In genomic region chr1:159914252-159915018, GRCh38 we compare ENCODE assay signal across 11 cellular contexts. TPM values are rescaled to one million over a fixed set of nuclear protein-coding genes. Genes with fewer than 3 reads are reported as not detected.
DNase-seq lines count a peak whose midpoint lies in the region; ATAC-seq and TF ChIP-seq lines count a peak whose summit lies in the region.
"Had no signal": no experiment of that assay in that cellular context is flagged by ENCODE, and none has a peak within 500 bp of the region (broad histone marks: within the 10 kb centered on the region; RNA-seq: fewer than 3 reads in every experiment).

No MANE protein-coding gene starts in this region.

- TF ChIP-seq CTCF in GM23338 (conservative IDR thresholded peaks at IDR 0.05; ENCODE audit: low read depth in 2 of 2), result no peak
- TF ChIP-seq CTCF in foreskin keratinocyte (conservative IDR thresholded peaks at IDR 0.05), result no peak

- intact Hi-C loops in posterior vena cava (cut with DNase I), result no loop called here

- DNase-seq in GM23338 (ENCODE audit: low spot score), result no peak
- DNase-seq in NCI-H748 treated with DMSO at 0.1 percent for 48 hours (lab: John Stamatoyannopoulos, UW), result peak; percentile 89
- no peak for DNase-seq in foreskin keratinocyte
- DNase-seq in posterior vena cava (ENCODE audit: low spot score), result peak; percentile 25
- no peak for DNase-seq in activated gamma-delta T cell treated with Interleukin-2 at 50 U/mL for 16 hours
- DNase-seq in activated CD4-positive, alpha-beta T cell treated with anti-CD3 and anti-CD28 coated beads, Interleukin-2, amount 50 U/mL, for 1 hour, result no peak
- DNase-seq: DND-41, SHP77 treated with DMSO at 0.1 percent for 48 hours had no signal

- H4K20me1 ChIP-seq in GM23338 (replicated peaks; ENCODE audit: insufficient read depth), result no peaks in the 10 kb centered on the region

- no peak overlapping the region for H2AFZ ChIP-seq in GM23338

- no peaks in the 10 kb centered on the region for H3K9me2 ChIP-seq in GM23338 (ENCODE audit: insufficient read depth)

- no peaks in the 10 kb centered on the region for H3K36me3 ChIP-seq in GM23338 (ENCODE audit: insufficient read depth)

- peaks cover 10% of the 10 kb centered on the region for H3K36me3 Mint-ChIP-seq in GM23338 (ENCODE audit: low read depth)

- no peak overlapping the region; the same call in 2 of the 3 replicates for H3K4me3 Mint-ChIP-seq in GM23338
- H3K4me3 Mint-ChIP-seq: activated naive CD4-positive, alpha-beta T cell treated with anti-CD3 and anti-CD28 coated beads, Interleukin-2, amount 50 U/mL, for 24 hours had no signal

- H3F3A ChIP-seq in GM23338 (replicated peaks; ENCODE audit: low read depth), result no peaks in the 10 kb centered on the region

- H3K4me1 ChIP-seq in GM23338 (ENCODE audit: insufficient read depth) (peaks cover 33% of the 10 kb centered on the region), foreskin keratinocyte (peaks cover 48% of the 10 kb centered on the region)

- no peaks in the 10 kb centered on the region for H3K27me3 ChIP-seq in GM23338 (ENCODE audit: insufficient read depth)
- H3K27me3 ChIP-seq in foreskin keratinocyte, result no peaks in the 10 kb centered on the region

- no peaks in the 10 kb centered on the region for H3K79me2 ChIP-seq in GM23338 (replicated peaks; ENCODE audit: insufficient read depth)

- H3K9me3 Mint-ChIP-seq in GM23338, result no peaks in the 10 kb centered on the region
- H3K9me3 Mint-ChIP-seq: activated naive CD4-positive, alpha-beta T cell treated with anti-CD3 and anti-CD28 coated beads, Interleukin-2, amount 50 U/mL, for 24 hours had no signal

- peaks cover 61% of the 10 kb centered on the region for H3K4me1 Mint-ChIP-seq in GM23338

- peak overlapping the region; percentile 53 for H3K4me2 ChIP-seq in GM23338

- ATAC-seq in GM23338, result peak; percentile 6; the same call in 2 of the 3 replicates
- ATAC-seq in foreskin keratinocyte, result no peak
- ATAC-seq in HG03135 (IDR thresholded peaks at IDR 0.05; ENCODE audit: unreplicated experiment), result no peak

- peaks cover 27% of the 10 kb centered on the region for H3K27me3 Mint-ChIP-seq in GM23338 (ENCODE audit: insufficient read depth, low read depth, poor library complexity)
- H3K27me3 Mint-ChIP-seq: activated naive CD4-positive, alpha-beta T cell treated with anti-CD3 and anti-CD28 coated beads, Interleukin-2, amount 50 U/mL, for 24 hours had no signal

- no peak overlapping the region for H3K4me3 ChIP-seq in GM23338
- H3K4me3 ChIP-seq: skin epidermis had no signal

- peak overlapping the region; percentile 10; the same call in 1 of the 2 replicates for H3K27ac Mint-ChIP-seq in GM23338

- H3K27ac ChIP-seq in GM23338 (ENCODE audit: low read depth), result peak overlapping the region; percentile 62; the same call in 1 of the 2 replicates
- peak overlapping the region; percentile 69 for H3K27ac ChIP-seq in foreskin keratinocyte

TF ChIP-seq in GM23338, 12 proteins besides CTCF, POLR2A, EP300 and RAD21 (continues in another document):
- TF ChIP-seq JUNB (IDR thresholded peaks at IDR 0.05; ENCODE audit: unreplicated experiment) (no peak), POLR2AphosphoS5 (IDR thresholded peaks at IDR 0.05; ENCODE audit: low read depth) (no peak), EZH2 (IDR thresholded peaks at IDR 0.05; ENCODE audit: low read depth, unreplicated experiment) (no peak), REST (IDR thresholded peaks at IDR 0.05; ENCODE audit: unreplicated experiment) (no peak), STAT1 (IDR thresholded peaks at IDR 0.05; ENCODE audit: unreplicated experiment) (no peak), ETS1 (IDR thresholded peaks at IDR 0.05) (no peak), NANOG (IDR thresholded peaks at IDR 0.05; ENCODE audit: borderline replicate concordance) (no peak), ZNF114 (CRISPR knock-in tag; IDR thresholded peaks at IDR 0.05) (no peak)

RNA-seq across cellular contexts. Expression of gene TAGLN2, which starts 10.9 kb away (rescaled TPM):
- 55.4 and 60.1 TPM in 2 replicates for total RNA-seq in GM23338 (2014; rRNA removed; shearing (Covaris generic))
- polyA plus RNA-seq in GM23338 (2016; fragmentation: Nextera tagmentation; extraction: Ambion mirVana) (53.7 and 58.2 TPM in 2 replicates), foreskin keratinocyte (928 and 982 TPM in 2 replicates)
- total RNA-seq in foreskin keratinocyte (462 and 520 TPM in 2 replicates), posterior vena cava (100 to 1,000 TPM; 237 to 244 TPM)

RNA-seq across cellular contexts. Expression of gene CFAP45, which starts 14.5 kb away (rescaled TPM):
- total RNA-seq in GM23338 (2014; rRNA removed; shearing (Covaris generic)), result not detected in 2 replicates
- polyA plus RNA-seq in GM23338 (2016; fragmentation: Nextera tagmentation; extraction: Ambion mirVana), result 0.19 and 0.36 TPM in 2 replicates
- 1.0 and 1.3 TPM in 2 replicates for total RNA-seq in foreskin keratinocyte
- 1.1 and 1.3 TPM in 2 replicates for polyA plus RNA-seq in foreskin keratinocyte
- 1 to 10 TPM; 1.2 to 2.2 TPM for total RNA-seq in posterior vena cava

RNA-seq across cellular contexts. Expression of gene IGSF9, which starts 31.0 kb away (rescaled TPM):
- total RNA-seq in GM23338 (2014; rRNA removed; shearing (Covaris generic)), result 23.5 and 27.6 TPM in 2 replicates
- polyA plus RNA-seq in GM23338 (2016; fragmentation: Nextera tagmentation; extraction: Ambion mirVana) (9.3 and 10.3 TPM in 2 replicates), foreskin keratinocyte (9.3 and 11.8 TPM in 2 replicates)
- total RNA-seq in foreskin keratinocyte (9.7 and 11.9 TPM in 2 replicates), posterior vena cava (under 1 TPM; 0.10 to 0.42 TPM)

RNA-seq across cellular contexts. Expression of gene SLAMF9, which starts 39.6 kb away (rescaled TPM):
- total RNA-seq in GM23338 (2014; rRNA removed; shearing (Covaris generic)), result not detected in 2 replicates
- polyA plus RNA-seq in GM23338 (2016; fragmentation: Nextera tagmentation; extraction: Ambion mirVana), result not detected in 2 replicates
- 0.44 and 0.63 TPM in 2 replicates for total RNA-seq in foreskin keratinocyte
- polyA plus RNA-seq in foreskin keratinocyte, result 0.40 and 0.72 TPM in 2 replicates
- under 1 TPM in 1 of 2 donors, not detected in 1; 0.38 TPM for total RNA-seq in posterior vena cava

RNA-seq across cellular contexts. Expression of gene VSIG8, which starts 52.0 kb away (rescaled TPM):
- total RNA-seq in GM23338 (2014; rRNA removed; shearing (Covaris generic)), result not detected in 2 replicates
- not detected in 2 replicates for polyA plus RNA-seq in GM23338 (2016; fragmentation: Nextera tagmentation; extraction: Ambion mirVana)
- total RNA-seq in foreskin keratinocyte, result 0.07 and 0.14 TPM in 2 replicates
- polyA plus RNA-seq in foreskin keratinocyte, result 0.11 and 0.18 TPM in 2 replicates
- total RNA-seq in posterior vena cava, result under 1 TPM in 1 of 2 donors, not detected in 1; 0.19 TPM

Comparison
In these comparisons a context has a peak if more than half of its experiments do, and no peak if none do; other contexts are left out.
1. DNase-seq: peak in NCI-H748 treated with DMSO at 0.1 percent for 48 hours (single experiment) and posterior vena cava (single experiment); none in GM23338 (single experiment), foreskin keratinocyte (0 of 2), activated gamma-delta T cell treated with Interleukin-2 at 50 U/mL for 16 hours (single experiment) and activated CD4-positive, alpha-beta T cell treated with anti-CD3 and anti-CD28 coated beads, Interleukin-2, amount 50 U/mL, for 1 hour (single experiment).